In the genomic region with DNA sequence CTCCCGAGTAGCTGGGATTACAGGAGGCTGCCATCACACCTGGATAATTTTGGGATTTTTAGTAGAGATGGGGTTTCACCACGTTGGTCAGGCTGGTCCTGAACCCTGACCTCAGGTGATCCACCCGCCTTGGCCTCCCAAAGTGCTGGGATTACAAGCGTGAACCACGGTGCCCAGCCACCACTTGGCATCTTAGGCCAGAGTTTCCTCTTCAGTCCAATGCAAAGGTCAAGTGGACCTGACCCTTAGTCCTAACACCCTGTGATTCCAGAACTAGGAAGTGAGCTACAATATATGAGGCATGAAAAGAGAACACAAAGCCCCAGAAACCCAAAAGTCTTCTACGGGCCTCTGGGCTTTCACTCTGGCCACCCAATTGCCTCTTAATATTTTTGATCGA, we compare ENCODE assay signal across 25 cellular contexts. TPM values are rescaled to one million over a fixed set of nuclear protein-coding genes. Genes with fewer than 3 reads are reported as not detected.
A peak's percentile ranks its signal among the peaks of the same experiment; 100 is the strongest.
DNase-seq lines count a peak whose midpoint lies in the region; ATAC-seq and TF ChIP-seq lines count a peak whose summit lies in the region.
"Had no signal": no experiment of that assay in that cellular context is flagged by ENCODE, and none has a peak within 500 bp of the region (broad histone marks: within the 10 kb centered on the region; RNA-seq: fewer than 3 reads in every experiment).

No MANE protein-coding gene starts in this region.

- POLR2A ChIA-PET in activated CD4-positive, alpha-beta memory T cell treated with anti-CD3 and anti-CD28 coated beads for 36 hours (lab: Charles Lee) = no interaction called here

- H3K4me3 Mint-ChIP-seq in activated CD4-positive, alpha-beta T cell treated with anti-CD3 and anti-CD28 coated beads, Interleukin-2, amount 10 ng/mL, durations not matched to agents 24 days and 14 days = no peak overlapping the region
- H3K4me3 Mint-ChIP-seq in activated CD4-positive, alpha-beta memory T cell treated with anti-CD3 and anti-CD28 coated beads for 36 hours = no peak overlapping the region
- H3K4me3 Mint-ChIP-seq: CD14-positive monocyte; CD4-positive, alpha-beta memory T cell; CD4-positive, CD25-positive, alpha-beta regulatory T cell; CD8-positive, alpha-beta memory T cell had no signal

- no peak overlapping the region for H3K4me3 ChIP-seq in ascending aorta
- H3K4me3 ChIP-seq: BLaER1, GM12878 had no signal

- peak; percentile 77 for ATAC-seq in left lobe of liver
- ATAC-seq: GM12878 had no signal

- no peaks in the 10 kb centered on the region for H3K9me3 Mint-ChIP-seq in activated CD4-positive, alpha-beta T cell treated with anti-CD3 and anti-CD28 coated beads, Interleukin-2, amount 10 ng/mL, durations not matched to agents 24 days and 14 days
- no peaks in the 10 kb centered on the region for H3K9me3 Mint-ChIP-seq in activated CD4-positive, alpha-beta memory T cell treated with anti-CD3 and anti-CD28 coated beads for 36 hours

- peaks cover 0 to 3% of the 10 kb centered on the region in 2 donors for H3K36me3 ChIP-seq in ascending aorta
- H3K36me3 ChIP-seq: BE2C had no signal

- no peaks in the 10 kb centered on the region for H3K36me3 Mint-ChIP-seq in activated CD4-positive, alpha-beta T cell treated with anti-CD3 and anti-CD28 coated beads, Interleukin-2, amount 10 ng/mL, durations not matched to agents 24 days and 14 days (ENCODE audit: low read depth)
- no peaks in the 10 kb centered on the region for H3K36me3 Mint-ChIP-seq in activated CD4-positive, alpha-beta memory T cell treated with anti-CD3 and anti-CD28 coated beads for 36 hours
- H3K36me3 Mint-ChIP-seq: CD14-positive monocyte; CD4-positive, alpha-beta memory T cell; CD4-positive, CD25-positive, alpha-beta regulatory T cell; CD8-positive, alpha-beta memory T cell had no signal

- H3K4me1 ChIP-seq in ascending aorta = peaks cover 0 to 8% of the 10 kb centered on the region in 2 donors
- H3K4me1 ChIP-seq: BE2C had no signal

- peak; percentile 41 for DNase-seq in activated CD4-positive, alpha-beta T cell treated with anti-CD3 and anti-CD28 coated beads, Interleukin-2, amount 10 ng/mL, durations not matched to agents 24 days and 14 days
- DNase-seq in activated CD4-positive, alpha-beta T cell treated with anti-CD3 and anti-CD28 coated beads for 1 hour = no peak
- DNase-seq in ascending aorta (ENCODE audit: low spot score in 2 of 2) (no peak), left lobe of liver (ENCODE audit: low spot score) (peak; percentile 54), SHP77 treated with DMSO at 0.1 percent for 48 hours (lab: John Stamatoyannopoulos, UW) (no peak)
- no peak for DNase-seq in activated CD4-positive, alpha-beta memory T cell treated with anti-CD3 and anti-CD28 coated beads for 36 hours
- DNase-seq: 8988T; ACHN; BE2C; C1 segment of cervical spinal cord; CD4-positive, alpha-beta memory T cell; CD4-positive, CD25-positive, alpha-beta regulatory T cell; CD8-positive, alpha-beta memory T cell; COR-L47; DMS 273 treated with DMSO at 0.1 percent for 48 hours; DMS153; DMS53; DMS79; DND-41; EL; GDM1 had no signal

- H3K27me3 Mint-ChIP-seq in activated CD4-positive, alpha-beta T cell treated with anti-CD3 and anti-CD28 coated beads, Interleukin-2, amount 10 ng/mL, durations not matched to agents 24 days and 14 days = peaks cover 45% of the 10 kb centered on the region
- H3K27me3 Mint-ChIP-seq in activated CD4-positive, alpha-beta memory T cell treated with anti-CD3 and anti-CD28 coated beads for 36 hours = peaks cover 34% of the 10 kb centered on the region

- H3K27ac ChIP-seq in ascending aorta = peak overlapping the region; percentile 45 to 66
- H3K27ac ChIP-seq: BLaER1 had no signal

- H3K27me3 ChIP-seq in ascending aorta = no peaks in the 10 kb centered on the region
- H3K27me3 ChIP-seq: BE2C, BLaER1 had no signal

- H3K9me3 ChIP-seq in ascending aorta = no peaks in the 10 kb centered on the region
- H3K9me3 ChIP-seq: BE2C, BLaER1 had no signal

- H3K4me1 Mint-ChIP-seq in activated CD4-positive, alpha-beta T cell treated with anti-CD3 and anti-CD28 coated beads, Interleukin-2, amount 10 ng/mL, durations not matched to agents 24 days and 14 days = peaks cover 9% of the 10 kb centered on the region
- H3K4me1 Mint-ChIP-seq in activated CD4-positive, alpha-beta memory T cell treated with anti-CD3 and anti-CD28 coated beads for 36 hours (ENCODE audit: low read depth) = peaks cover 10% of the 10 kb centered on the region

- TF ChIP-seq CTCF in ascending aorta (IDR thresholded peaks at IDR 0.05) = no peak

- no peak overlapping the region for H3K27ac Mint-ChIP-seq in activated CD4-positive, alpha-beta T cell treated with anti-CD3 and anti-CD28 coated beads, Interleukin-2, amount 10 ng/mL, durations not matched to agents 24 days and 14 days
- no peak overlapping the region for H3K27ac Mint-ChIP-seq in activated CD4-positive, alpha-beta memory T cell treated with anti-CD3 and anti-CD28 coated beads for 36 hours
- H3K27ac Mint-ChIP-seq: CD14-positive monocyte; CD4-positive, alpha-beta memory T cell; CD4-positive, CD25-positive, alpha-beta regulatory T cell; CD8-positive, alpha-beta memory T cell had no signal

- intact Hi-C loops in activated CD4-positive, alpha-beta T cell treated with anti-CD3 and anti-CD28 coated beads, Interleukin-2, amount 10 ng/mL, durations not matched to agents 24 days and 14 days (cut with micrococcal nuclease) = no loop called here
- intact Hi-C loops in ascending aorta (cut with DNase I) = no loop called here
- intact Hi-C loops in activated CD4-positive, alpha-beta memory T cell treated with anti-CD3 and anti-CD28 coated beads for 36 hours (cut with micrococcal nuclease) = no loop called here

- CTCF ChIA-PET in activated CD4-positive, alpha-beta memory T cell treated with anti-CD3 and anti-CD28 coated beads for 36 hours (lab: Charles Lee) = interaction anchor here (0.6 kb wide), 1 partner anchor 161 kb away, joined by 3 read pairs; no protein-coding TSS in a partner anchor

RNA-seq across cellular contexts. Expression of a gene that starts 5.3 kb away (rescaled TPM):
- 0.21 and 0.26 TPM in 2 replicates for total RNA-seq in activated CD4-positive, alpha-beta T cell treated with anti-CD3 and anti-CD28 coated beads, Interleukin-2, amount 10 ng/mL, durations not matched to agents 24 days and 14 days
- 196 TPM for total RNA-seq in ascending aorta
- total RNA-seq in left lobe of liver = 144 TPM
- total RNA-seq in activated CD4-positive, alpha-beta memory T cell treated with anti-CD3 and anti-CD28 coated beads for 36 hours = under 1 TPM in 1 of 2 experiments, not detected in 1; 0.17 TPM
- total RNA-seq: CD4-positive, alpha-beta memory T cell; G401 had no signal

Comparison
In these comparisons a context has a peak if more than half of its experiments do, and no peak if none do; other contexts are left out.
1. DNase-seq: peak in activated CD4-positive, alpha-beta T cell treated with anti-CD3 and anti-CD28 coated beads, Interleukin-2, amount 10 ng/mL, durations not matched to agents 24 days and 14 days (single experiment) and left lobe of liver (single experiment); none in activated CD4-positive, alpha-beta T cell treated with anti-CD3 and anti-CD28 coated beads for 1 hour (single experiment), ascending aorta (0 of 2), activated CD4-positive, alpha-beta memory T cell treated with anti-CD3 and anti-CD28 coated beads for 36 hours (single experiment) and SHP77 treated with DMSO at 0.1 percent for 48 hours (single experiment).
2. RNA of a gene that starts 5.3 kb away (total RNA-seq): 196 TPM in ascending aorta (single experiment) and 144 TPM in left lobe of liver (single experiment); 0.21 to 0.26 TPM in activated CD4-positive, alpha-beta T cell treated with anti-CD3 and anti-CD28 coated beads, Interleukin-2, amount 10 ng/mL, durations not matched to agents 24 days and 14 days and 0.17 TPM in activated CD4-positive, alpha-beta memory T cell treated with anti-CD3 and anti-CD28 coated beads for 36 hours; every median in the first group is over 100 times any median in the second.